10 cellular contexts compared by ENCODE assay signal in genomic region chr22:41411021-41411851, GRCh38. TPM values are rescaled to one million over a fixed set of nuclear protein-coding genes. Genes with fewer than 3 reads are reported as not detected.
A peak's percentile ranks its signal among the peaks of the same experiment; 100 is the strongest.
DNase-seq lines count a peak whose midpoint lies in the region; ATAC-seq, FAIRE-seq and TF ChIP-seq lines count a peak whose summit lies in the region.
"Had no signal": no experiment of that assay in that cellular context is flagged by ENCODE, and none has a peak within 500 bp of the region (broad histone marks: within the 10 kb centered on the region; RNA-seq: fewer than 3 reads in every experiment).

No MANE protein-coding gene starts in this region.

- no peak for TF ChIP-seq RAD21 in A549 (conservative IDR thresholded peaks at IDR 0.05 in 1 of 2, IDR thresholded peaks at IDR 0.05 in 1 of 2)

- no peak overlapping the region for H3K18ac ChIP-seq in neuronal stem cell (ENCODE audit: low read length)

- no peak overlapping the region for H3K23ac ChIP-seq in neuronal stem cell (ENCODE audit: low read depth, low read length, poor library complexity)

- CTCF ChIA-PET in A549 (lab: Yijun Ruan, JAX) (interaction anchor here (1.5 to 1.8 kb wide), 2 partner anchors 107 to 186 kb away, joined by 5 to 17 read pairs; no protein-coding TSS in a partner anchor), HEK293T (lab: Yijun Ruan, JAX) (interaction anchor here (1.5 kb wide), 2 partner anchors 8 to 107 kb away, joined by 4 to 5 read pairs; no protein-coding TSS in a partner anchor)

- H3K27ac ChIP-seq in A549, result peak overlapping the region; percentile 32 to 40; a peak in 2 of 6 replicates
- H3K27ac ChIP-seq in OCI-LY3 (ENCODE audit: low read length), result no peak overlapping the region
- peak overlapping the region; percentile 24 for H3K27ac ChIP-seq in neuronal stem cell (replicated peaks; ENCODE audit: low read length)

- H3K9ac ChIP-seq in OCI-LY3 (ENCODE audit: low read length) (no peak overlapping the region), neuronal stem cell (ENCODE audit: low read depth, low read length, poor library complexity) (no peak overlapping the region)

- H2BK120ac ChIP-seq in neuronal stem cell (ENCODE audit: low read depth, low read length), result no peak overlapping the region

- no peak overlapping the region for H2BK15ac ChIP-seq in neuronal stem cell (ENCODE audit: low read length)

- H3K36me3 ChIP-seq in OCI-LY3 (replicated peaks; ENCODE audit: low read depth, low read length) (peaks cover 4% of the 10 kb centered on the region), neuronal stem cell (replicated peaks in 1 of 2; ENCODE audit: control insufficient read depth in 2 of 2, insufficient read depth in 2 of 2, low read length in 2 of 2) (no peaks in the 10 kb centered on the region)

- no peak overlapping the region; the same call in 2 of the 3 replicates for H3K4me2 ChIP-seq in A549
- H3K4me2 ChIP-seq in OCI-LY3 (ENCODE audit: low read length), result peak overlapping the region; percentile 100
- H3K4me2 ChIP-seq in neuronal stem cell (ENCODE audit: insufficient read depth, low read length, poor library complexity, severe bottlenecking), result no peak overlapping the region

- H3K4me3 Mint-ChIP-seq in endothelial cell (ENCODE audit: unreplicated experiment), result no peak overlapping the region

- no peaks in the 10 kb centered on the region for H4K20me1 ChIP-seq in OCI-LY3 (ENCODE audit: insufficient read depth, low read length)

- peak overlapping the region; percentile 7 for H3K27ac Mint-ChIP-seq in endothelial cell (ENCODE audit: unreplicated experiment)

- peaks cover 16% of the 10 kb centered on the region; the same call in 2 of the 3 replicates for H3K4me1 ChIP-seq in A549
- peaks cover 23% of the 10 kb centered on the region for H3K4me1 ChIP-seq in OCI-LY3 (ENCODE audit: low read length)
- peaks cover 16 to 17% of the 10 kb centered on the region in 2 donors for H3K4me1 ChIP-seq in neuronal stem cell (ENCODE audit: control insufficient read depth in 2 of 2, insufficient read depth in 1 of 2, low read depth in 1 of 2, low read length in 2 of 2)

- FAIRE-seq in A549 (lab: Jason Lieb, UNC), result no peak
- FAIRE-seq: TTC549 had no signal

- TF ChIP-seq POLR2A in A549 (IDR thresholded peaks at IDR 0.05; ENCODE audit: low read length), result no peak

- H3K27me3 ChIP-seq in OCI-LY3 (ENCODE audit: low read depth, low read length) (no peaks in the 10 kb centered on the region), neuronal stem cell (ENCODE audit: control insufficient read depth in 3 of 3, insufficient read depth in 3 of 3, low read depth in 1 of 3, low read length in 3 of 3) (no peaks in the 10 kb centered on the region)

- WGBS in A549 (ENCODE audit: missing lambda C conversion rate), result 95% methylated on average over 9 of the region's 11 CpGs
- no CpG with 5 or more reads among the region's 11 CpGs for WGBS in neuronal stem cell (ENCODE audit: extremely low coverage in 2 of 2, insufficient read length in 2 of 2, insufficient replicate concordance in 1 of 2), 2 donors

- POLR2A ChIA-PET in A549 (lab: Yijun Ruan, JAX) (no interaction called here), HEK293T (lab: Yijun Ruan, JAX) (interaction anchor here (1.1 to 2.8 kb wide), 10 partner anchors 9 to 390 kb away, joined by 3 to 7 read pairs (median 4); partner anchors contain the start of genes ACO2, CCDC134, PHF5A and PMM1)

- no peaks in the 10 kb centered on the region for H3K9me3 Mint-ChIP-seq in endothelial cell (ENCODE audit: unreplicated experiment)

- H3K4ac ChIP-seq in neuronal stem cell (ENCODE audit: low read length), result no peak overlapping the region

- no peak overlapping the region for H4K91ac ChIP-seq in neuronal stem cell (ENCODE audit: low read depth, low read length, poor library complexity)

- TF ChIP-seq CTCF in A549 (IDR thresholded peaks at IDR 0.05), result no peak
- TF ChIP-seq CTCF in OCI-LY3 (IDR thresholded peaks at IDR 0.05; ENCODE audit: low read depth, low read length), result no peak
- TF ChIP-seq CTCF in endothelial cell (IDR thresholded peaks at IDR 0.05; ENCODE audit: unreplicated experiment), result no peak

- H2AK5ac ChIP-seq in neuronal stem cell (ENCODE audit: low read depth, low read length), result peak overlapping the region; percentile 50

- H3K36me3 Mint-ChIP-seq in endothelial cell (ENCODE audit: low read depth, unreplicated experiment), result no peaks in the 10 kb centered on the region

- H3K79me1 ChIP-seq in neuronal stem cell (ENCODE audit: low read depth, low read length), result peaks cover 2% of the 10 kb centered on the region

- peaks cover 12% of the 10 kb centered on the region for H3K27me3 Mint-ChIP-seq in endothelial cell (ENCODE audit: unreplicated experiment)

- H2BK5ac ChIP-seq in neuronal stem cell (ENCODE audit: low read length), result peak overlapping the region; percentile 29

- no peak for TF ChIP-seq EP300 in A549 (IDR thresholded peaks at IDR 0.05)

- H3K9me3 ChIP-seq in A549 (no peaks in the 10 kb centered on the region), OCI-LY3 (ENCODE audit: insufficient read depth, low read length) (no peaks in the 10 kb centered on the region), neuronal stem cell (replicated peaks in 1 of 2; ENCODE audit: control insufficient read depth in 2 of 2, insufficient read depth in 1 of 2, low read depth in 1 of 2, low read length in 2 of 2) (no peaks in the 10 kb centered on the region)

- DNase-seq in A549 (ENCODE audit: low read depth in 1 of 2, low spot score in 1 of 2) (no peak), endothelial cell (ENCODE audit: low spot score) (no peak), neuronal stem cell (ENCODE audit: low spot score) (no peak), HT-29 (ENCODE audit: low spot score) (no peak), HEK293T (ENCODE audit: extremely low spot score) (no peak)
- DNase-seq in effector CD4-positive, alpha-beta T cell, result no peak
- DNase-seq: DMS 273 treated with DMSO at 0.1 percent for 48 hours had no signal

- peaks cover 46% of the 10 kb centered on the region for H3K79me2 ChIP-seq in OCI-LY3 (ENCODE audit: low read length)

- ATAC-seq in A549 (no peak), GM21526 (IDR thresholded peaks at IDR 0.05; ENCODE audit: low FRiP score, unreplicated experiment) (no peak)

- peak overlapping the region; percentile 66 for H2BK12ac ChIP-seq in neuronal stem cell (ENCODE audit: low read length)

- peaks cover 13% of the 10 kb centered on the region for H3K4me1 Mint-ChIP-seq in endothelial cell (ENCODE audit: unreplicated experiment)

- H3K4me3 ChIP-seq in A549, result no peak overlapping the region
- no peak overlapping the region for H3K4me3 ChIP-seq in OCI-LY3 (ENCODE audit: low read length)
- no peak overlapping the region for H3K4me3 ChIP-seq in neuronal stem cell (ENCODE audit: low read length in 2 of 2)

- H2AFZ ChIP-seq in OCI-LY3 (ENCODE audit: low read depth, low read length) (no peak overlapping the region), neuronal stem cell (ENCODE audit: low read length) (no peak overlapping the region)

- H3K14ac ChIP-seq in neuronal stem cell (ENCODE audit: low read length), result peak overlapping the region; percentile 6

- peak overlapping the region; percentile 50 for H4K8ac ChIP-seq in neuronal stem cell (ENCODE audit: low read depth, low read length)

TF ChIP-seq in A549, 52 proteins besides CTCF, POLR2A, EP300 and RAD21:
- no peak for TF ChIP-seq JUNB (IDR thresholded peaks at IDR 0.05)
TF ChIP-seq in A549: peak in this region for 0.

TF ChIP-seq in HEK293T, 16 proteins besides CTCF, POLR2A, EP300 and RAD21:
- TF ChIP-seq FOXA1 (IDR thresholded peaks at IDR 0.05) (no peak), ARNT (IDR thresholded peaks at IDR 0.05) (no peak), ELF4 (IDR thresholded peaks at IDR 0.05) (no peak), L3MBTL2 (conservative IDR thresholded peaks at IDR 0.05) (no peak), SUZ12 (IDR thresholded peaks at IDR 0.05) (no peak)

RNA-seq across cellular contexts. Expression of gene TEF, which starts 29.5 kb away (rescaled TPM):
- polyA plus RNA-seq in A549 (2011; rRNA removed), result 2.8 and 4.3 TPM in 2 replicates
- polyA plus RNA-seq in A549 (2012; cell fraction: cytosol; rRNA removed), result 0.83 and 1.6 TPM in 2 replicates
- 1.2 and 1.3 TPM in 2 replicates for polyA plus RNA-seq in A549 (2012; cell fraction: nucleus; rRNA removed)
- polyA plus RNA-seq in A549 (2017; fragmentation: RNase III; extraction: RNeasy Plus Mini Kit Qiagen cat#74134 plus additional on column Dnase treatment), result 1.1 to 1.7 TPM (median 1.4 TPM) in 3 replicates
- polyA minus RNA-seq in A549 (2011; rRNA and poly(A)+ RNA removed), result 7.7 and 14.6 TPM in 2 replicates
- 6.6 TPM for total RNA-seq in endothelial cell (ENCODE audit: unreplicated experiment)
- 15.1 TPM for polyA plus RNA-seq in neuronal stem cell (2013, experiment 1 of 2)
- polyA plus RNA-seq in neuronal stem cell (2013, experiment 2 of 2), result 15.8 TPM
- 10.7 and 16.7 TPM in 2 replicates for total RNA-seq in HT-29 (2014; rRNA removed; shearing (Covaris generic))

RNA-seq across cellular contexts. Expression of gene TOB2, which starts 35.4 kb away (rescaled TPM):
- polyA plus RNA-seq in A549 (2011; rRNA removed), result 11.4 and 11.7 TPM in 2 replicates
- polyA plus RNA-seq in A549 (2012; cell fraction: cytosol; rRNA removed), result 8.6 and 10.5 TPM in 2 replicates
- 13.0 and 13.3 TPM in 2 replicates for polyA plus RNA-seq in A549 (2012; cell fraction: nucleus; rRNA removed)
- polyA plus RNA-seq in A549 (2017; fragmentation: RNase III; extraction: RNeasy Plus Mini Kit Qiagen cat#74134 plus additional on column Dnase treatment), result 13.6 to 14.7 TPM (median 14.4 TPM) in 3 replicates
- polyA minus RNA-seq in A549 (2011; rRNA and poly(A)+ RNA removed), result 18.0 and 21.6 TPM in 2 replicates
- 60.3 TPM for total RNA-seq in endothelial cell (ENCODE audit: unreplicated experiment)
- polyA plus RNA-seq in neuronal stem cell (2013, experiment 1 of 2), result 30.2 TPM
- polyA plus RNA-seq in neuronal stem cell (2013, experiment 2 of 2), result 31.5 TPM
- total RNA-seq in HT-29 (2014; rRNA removed; shearing (Covaris generic)), result 25.1 and 26.6 TPM in 2 replicates

RNA-seq across cellular contexts. Expression of gene PHF5A, which starts 57.3 kb away (rescaled TPM):
- 69.4 and 82.6 TPM in 2 replicates for polyA plus RNA-seq in A549 (2011; rRNA removed)
- 66.3 and 69.3 TPM in 2 replicates for polyA plus RNA-seq in A549 (2012; cell fraction: cytosol; rRNA removed)
- polyA plus RNA-seq in A549 (2012; cell fraction: nucleus; rRNA removed), result 17.9 and 41.9 TPM in 2 replicates
- polyA plus RNA-seq in A549 (2017; fragmentation: RNase III; extraction: RNeasy Plus Mini Kit Qiagen cat#74134 plus additional on column Dnase treatment), result 78.4 to 86.6 TPM (median 80.1 TPM) in 3 replicates
- polyA minus RNA-seq in A549 (2011; rRNA and poly(A)+ RNA removed), result 31.4 and 38.0 TPM in 2 replicates
- total RNA-seq in endothelial cell (ENCODE audit: unreplicated experiment), result 54.6 TPM
- 63.9 TPM for polyA plus RNA-seq in neuronal stem cell (2013, experiment 1 of 2)
- polyA plus RNA-seq in neuronal stem cell (2013, experiment 2 of 2), result 61.6 TPM
- total RNA-seq in HT-29 (2014; rRNA removed; shearing (Covaris generic)), result 64.1 and 69.5 TPM in 2 replicates

RNA-seq across cellular contexts. Expression of gene ACO2, which starts 57.7 kb away (rescaled TPM):
- polyA plus RNA-seq in A549 (2011; rRNA removed), result 30.7 and 32.8 TPM in 2 replicates
- 56.6 and 60.1 TPM in 2 replicates for polyA plus RNA-seq in A549 (2012; cell fraction: cytosol; rRNA removed)
- 70.9 and 105 TPM in 2 replicates for polyA plus RNA-seq in A549 (2012; cell fraction: nucleus; rRNA removed)
- polyA plus RNA-seq in A549 (2017; fragmentation: RNase III; extraction: RNeasy Plus Mini Kit Qiagen cat#74134 plus additional on column Dnase treatment), result 43.7 to 45.7 TPM (median 43.7 TPM) in 3 replicates
- polyA minus RNA-seq in A549 (2011; rRNA and poly(A)+ RNA removed), result 40.0 and 48.5 TPM in 2 replicates
- 83.5 TPM for total RNA-seq in endothelial cell (ENCODE audit: unreplicated experiment)
- 41.4 TPM for polyA plus RNA-seq in neuronal stem cell (2013, experiment 1 of 2)
- polyA plus RNA-seq in neuronal stem cell (2013, experiment 2 of 2), result 40.9 TPM
- 48.3 and 52.1 TPM in 2 replicates for total RNA-seq in HT-29 (2014; rRNA removed; shearing (Covaris generic))
